In the genomic region with DNA sequence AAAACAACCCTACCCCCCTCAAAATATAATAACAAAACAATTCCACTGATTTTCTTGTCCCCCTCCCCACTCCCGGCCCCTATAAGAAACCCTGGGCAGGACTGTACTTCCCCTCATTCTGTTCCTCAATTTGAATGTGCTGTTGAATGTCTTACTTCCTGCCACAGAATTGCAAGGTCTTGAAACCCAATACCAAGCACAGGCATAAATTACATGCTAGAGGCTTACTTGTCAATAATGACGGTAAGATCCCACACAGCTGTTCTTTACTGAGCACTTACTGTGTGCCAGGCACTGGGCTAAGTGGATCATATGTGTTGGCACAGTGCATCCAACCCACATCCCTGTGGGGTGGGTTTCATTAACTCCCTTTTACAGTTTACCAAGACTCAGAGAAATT, we compare ENCODE assay signal across 12 cellular contexts.
DNase-seq lines count a peak whose midpoint lies in the region; ATAC-seq, FAIRE-seq and TF ChIP-seq lines count a peak whose summit lies in the region.
"Had no signal": no experiment of that assay in that cellular context is flagged by ENCODE, and none has a peak within 500 bp of the region (broad histone marks: within the 10 kb centered on the region; RNA-seq: fewer than 3 reads in every experiment).

No MANE protein-coding gene starts in this region.

- peaks cover 26% of the 10 kb centered on the region for H3K4me1 Mint-ChIP-seq in central memory CD8-positive, alpha-beta T cell

- no peaks in the 10 kb centered on the region for H3K27me3 Mint-ChIP-seq in central memory CD8-positive, alpha-beta T cell

- intact Hi-C loops in kidney (cut with DNase I) = loop anchor here (10.0 kb wide), 1 partner anchor 85 kb away; no protein-coding TSS in a partner anchor
- intact Hi-C loops in mucosa of descending colon (cut with DNase I, micrococcal nuclease) = loop anchor here in 1 of 2 donors (10.0 kb wide), 1 partner anchor 75 kb away; no protein-coding TSS in a partner anchor

- H3K9me3 Mint-ChIP-seq in central memory CD8-positive, alpha-beta T cell = no peaks in the 10 kb centered on the region
- H3K9me3 Mint-ChIP-seq: endodermal cell had no signal

- TF ChIP-seq CTCF in neutrophil (IDR thresholded peaks at IDR 0.05) (no peak), kidney (IDR thresholded peaks at IDR 0.05; ENCODE audit: borderline replicate concordance, extremely low read depth, insufficient read depth) (no peak), mucosa of descending colon (IDR thresholded peaks at IDR 0.05) (no peak)

- no peak overlapping the region for H3K9ac ChIP-seq in kidney (ENCODE audit: low read length in 2 of 2)

- no peaks in the 10 kb centered on the region for H3K9me3 ChIP-seq in neutrophil
- H3K9me3 ChIP-seq in kidney (ENCODE audit: control insufficient read depth in 1 of 2, low read length in 2 of 2) = no peaks in the 10 kb centered on the region
- no peaks in the 10 kb centered on the region for H3K9me3 ChIP-seq in mucosa of descending colon

- H3K36me3 ChIP-seq in neutrophil (peaks cover 8% of the 10 kb centered on the region), kidney (ENCODE audit: control insufficient read depth in 1 of 2, insufficient read depth in 2 of 2, low read length in 2 of 2) (peaks cover 0 to 5% of the 10 kb centered on the region in 2 donors), mucosa of descending colon (ENCODE audit: low read depth) (no peaks in the 10 kb centered on the region)

- H3K4me3 Mint-ChIP-seq in central memory CD8-positive, alpha-beta T cell = no peak overlapping the region
- H3K4me3 Mint-ChIP-seq: endodermal cell had no signal

- no peak for FAIRE-seq in kidney (lab: Jason Lieb, UNC)
- FAIRE-seq: astrocyte had no signal

- peak; percentile 32 for DNase-seq in GDM1 (lab: John Stamatoyannopoulos, UW)
- peak; percentile 97 for DNase-seq in MV-4-11 (lab: John Stamatoyannopoulos, UW)
- no peak for DNase-seq in central memory CD8-positive, alpha-beta T cell (ENCODE audit: low spot score in 2 of 2)
- DNase-seq in kidney = no peak
- no peak for DNase-seq in mucosa of descending colon
- DNase-seq in NCI-H2196 treated with DMSO at 0.1 percent for 48 hours (lab: John Stamatoyannopoulos, UW; ENCODE audit: unreplicated experiment) = no peak
- DNase-seq: NCI-H187 treated with DMSO at 0.1 percent for 48 hours; PC-9; stimulated activated CD4-positive, alpha-beta T cell treated with anti-CD3 and anti-CD28 coated beads, Interleukin-4, amount 100 ng/mL, for 24 hours had no signal

- H3K27me3 ChIP-seq in neutrophil = no peaks in the 10 kb centered on the region

- ATAC-seq in central memory CD8-positive, alpha-beta T cell (replicated peaks; ENCODE audit: extremely low read depth, poor library complexity, severe bottlenecking) = no peak
- ATAC-seq in mucosa of descending colon = no peak

- H3K4me1 ChIP-seq in neutrophil (ENCODE audit: control insufficient read depth in 1 of 2, insufficient read depth in 1 of 2, low read depth in 1 of 2, low read length in 1 of 2) = peaks cover 40 to 45% of the 10 kb centered on the region in 2 experiments
- no peaks in the 10 kb centered on the region for H3K4me1 ChIP-seq in kidney (ENCODE audit: control insufficient read depth in 1 of 2, insufficient read depth in 1 of 2, low read depth in 1 of 2, low read length in 2 of 2)
- no peaks in the 10 kb centered on the region for H3K4me1 ChIP-seq in mucosa of descending colon (ENCODE audit: low read depth)

- H3K27ac Mint-ChIP-seq in central memory CD8-positive, alpha-beta T cell (ENCODE audit: low read depth) = peak overlapping the region; percentile 78
- H3K27ac Mint-ChIP-seq: endodermal cell had no signal

- H3K36me3 Mint-ChIP-seq in central memory CD8-positive, alpha-beta T cell (ENCODE audit: insufficient read depth) = peaks cover 44% of the 10 kb centered on the region

- H3K27ac ChIP-seq in neutrophil (peak overlapping the region; percentile 91), kidney (ENCODE audit: low read depth in 2 of 2, low read length in 2 of 2) (no peak overlapping the region)
- H3K27ac ChIP-seq: PC-9 had no signal

- H3K4me3 ChIP-seq in neutrophil (ENCODE audit: low read depth in 1 of 2, low read length in 1 of 2) (peak overlapping the region; percentile 46 to 52), kidney (ENCODE audit: low read length in 2 of 2) (no peak overlapping the region), mucosa of descending colon (no peak overlapping the region)
- H3K4me3 ChIP-seq: PC-9 had no signal

Comparison
In these comparisons a context has a peak if more than half of its experiments do, and no peak if none do; other contexts are left out.
1. DNase-seq: peak in GDM1 (single experiment) and MV-4-11 (single experiment); none in central memory CD8-positive, alpha-beta T cell (0 of 2), kidney (single experiment), mucosa of descending colon (0 of 3) and NCI-H2196 treated with DMSO at 0.1 percent for 48 hours (single experiment).
2. H3K4me3 ChIP-seq: peak in neutrophil (2 of 2); none in kidney (0 of 2) and mucosa of descending colon (single experiment).